ENCODE assay signal across 1 cellular context in the genomic region with DNA sequence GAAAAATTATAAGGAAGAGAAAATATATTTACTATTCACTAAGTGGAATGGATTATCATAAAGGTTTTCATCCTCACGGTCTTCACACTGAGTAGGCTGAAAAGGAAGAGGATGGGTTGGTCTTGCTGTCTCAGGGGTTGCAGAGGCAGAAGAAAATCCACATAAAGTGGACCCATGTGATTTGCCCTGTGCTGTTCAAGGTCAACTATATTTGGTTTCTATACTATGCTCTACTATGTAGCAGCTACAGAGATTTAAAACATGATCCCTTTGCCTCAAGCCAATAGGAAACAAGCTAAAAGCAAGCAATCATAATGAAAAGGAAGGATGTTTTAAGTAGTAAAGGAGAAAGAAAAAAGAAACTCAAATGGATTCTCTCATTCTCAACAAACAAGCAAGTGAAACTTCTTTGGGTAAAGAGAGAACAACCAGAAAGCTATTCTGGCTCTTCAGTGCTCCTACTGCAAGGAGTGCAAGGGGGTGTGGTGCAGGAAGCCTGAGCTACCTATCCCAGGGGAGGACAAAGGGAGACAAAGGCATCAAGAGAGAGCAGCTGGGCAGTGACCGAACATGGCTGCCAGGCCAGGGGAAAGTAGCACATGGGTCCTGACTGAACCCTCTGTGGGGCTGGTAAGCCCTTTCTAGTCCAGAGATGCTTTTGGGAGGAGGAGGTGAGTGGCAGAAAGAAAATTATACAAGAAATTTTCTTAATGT.
TF ChIP-seq lines count a peak whose summit lies in the region.

No MANE protein-coding gene starts in this region.

TF ChIP-seq in SK-N-SH, 30 proteins besides CTCF, POLR2A, EP300 and RAD21 (continued from another document):
- TF ChIP-seq, protein P1, sequence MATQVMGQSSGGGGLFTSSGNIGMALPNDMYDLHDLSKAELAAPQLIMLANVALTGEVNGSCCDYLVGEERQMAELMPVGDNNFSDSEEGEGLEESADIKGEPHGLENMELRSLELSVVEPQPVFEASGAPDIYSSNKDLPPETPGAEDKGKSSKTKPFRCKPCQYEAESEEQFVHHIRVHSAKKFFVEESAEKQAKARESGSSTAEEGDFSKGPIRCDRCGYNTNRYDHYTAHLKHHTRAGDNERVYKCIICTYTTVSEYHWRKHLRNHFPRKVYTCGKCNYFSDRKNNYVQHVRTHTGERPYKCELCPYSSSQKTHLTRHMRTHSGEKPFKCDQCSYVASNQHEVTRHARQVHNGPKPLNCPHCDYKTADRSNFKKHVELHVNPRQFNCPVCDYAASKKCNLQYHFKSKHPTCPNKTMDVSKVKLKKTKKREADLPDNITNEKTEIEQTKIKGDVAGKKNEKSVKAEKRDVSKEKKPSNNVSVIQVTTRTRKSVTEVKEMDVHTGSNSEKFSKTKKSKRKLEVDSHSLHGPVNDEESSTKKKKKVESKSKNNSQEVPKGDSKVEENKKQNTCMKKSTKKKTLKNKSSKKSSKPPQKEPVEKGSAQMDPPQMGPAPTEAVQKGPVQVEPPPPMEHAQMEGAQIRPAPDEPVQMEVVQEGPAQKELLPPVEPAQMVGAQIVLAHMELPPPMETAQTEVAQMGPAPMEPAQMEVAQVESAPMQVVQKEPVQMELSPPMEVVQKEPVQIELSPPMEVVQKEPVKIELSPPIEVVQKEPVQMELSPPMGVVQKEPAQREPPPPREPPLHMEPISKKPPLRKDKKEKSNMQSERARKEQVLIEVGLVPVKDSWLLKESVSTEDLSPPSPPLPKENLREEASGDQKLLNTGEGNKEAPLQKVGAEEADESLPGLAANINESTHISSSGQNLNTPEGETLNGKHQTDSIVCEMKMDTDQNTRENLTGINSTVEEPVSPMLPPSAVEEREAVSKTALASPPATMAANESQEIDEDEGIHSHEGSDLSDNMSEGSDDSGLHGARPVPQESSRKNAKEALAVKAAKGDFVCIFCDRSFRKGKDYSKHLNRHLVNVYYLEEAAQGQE (IDR thresholded peaks at IDR 0.05; ENCODE audit: low read depth, low read length) = no peak
- TF ChIP-seq, protein P2, sequence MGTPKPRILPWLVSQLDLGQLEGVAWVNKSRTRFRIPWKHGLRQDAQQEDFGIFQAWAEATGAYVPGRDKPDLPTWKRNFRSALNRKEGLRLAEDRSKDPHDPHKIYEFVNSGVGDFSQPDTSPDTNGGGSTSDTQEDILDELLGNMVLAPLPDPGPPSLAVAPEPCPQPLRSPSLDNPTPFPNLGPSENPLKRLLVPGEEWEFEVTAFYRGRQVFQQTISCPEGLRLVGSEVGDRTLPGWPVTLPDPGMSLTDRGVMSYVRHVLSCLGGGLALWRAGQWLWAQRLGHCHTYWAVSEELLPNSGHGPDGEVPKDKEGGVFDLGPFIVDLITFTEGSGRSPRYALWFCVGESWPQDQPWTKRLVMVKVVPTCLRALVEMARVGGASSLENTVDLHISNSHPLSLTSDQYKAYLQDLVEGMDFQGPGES (IDR thresholded peaks at IDR 0.05; ENCODE audit: low read depth, low read length) = no peak
- TF ChIP-seq FOSL2 (IDR thresholded peaks at IDR 0.05; ENCODE audit: borderline replicate concordance, low read depth) (no peak), POLR2AphosphoS5 (IDR thresholded peaks at IDR 0.05; ENCODE audit: low read depth, low read length) (no peak), NRF1 (IDR thresholded peaks at IDR 0.05; ENCODE audit: low read depth, low read length) (no peak), TAF1 (IDR thresholded peaks at IDR 0.05; ENCODE audit: borderline replicate concordance, low read depth, low read length) (no peak), MXI1 (IDR thresholded peaks at IDR 0.05; ENCODE audit: low read depth, low read length) (no peak), GABPA (IDR thresholded peaks at IDR 0.05; ENCODE audit: low read depth) (no peak), SIN3A (IDR thresholded peaks at IDR 0.05; ENCODE audit: borderline replicate concordance, low read depth, low read length) (no peak), FOXM1 (IDR thresholded peaks at IDR 0.05; ENCODE audit: low read depth) (no peak), SMC3 (IDR thresholded peaks at IDR 0.05; ENCODE audit: low read depth, low read length) (no peak)
- TF ChIP-seq, protein P3, sequence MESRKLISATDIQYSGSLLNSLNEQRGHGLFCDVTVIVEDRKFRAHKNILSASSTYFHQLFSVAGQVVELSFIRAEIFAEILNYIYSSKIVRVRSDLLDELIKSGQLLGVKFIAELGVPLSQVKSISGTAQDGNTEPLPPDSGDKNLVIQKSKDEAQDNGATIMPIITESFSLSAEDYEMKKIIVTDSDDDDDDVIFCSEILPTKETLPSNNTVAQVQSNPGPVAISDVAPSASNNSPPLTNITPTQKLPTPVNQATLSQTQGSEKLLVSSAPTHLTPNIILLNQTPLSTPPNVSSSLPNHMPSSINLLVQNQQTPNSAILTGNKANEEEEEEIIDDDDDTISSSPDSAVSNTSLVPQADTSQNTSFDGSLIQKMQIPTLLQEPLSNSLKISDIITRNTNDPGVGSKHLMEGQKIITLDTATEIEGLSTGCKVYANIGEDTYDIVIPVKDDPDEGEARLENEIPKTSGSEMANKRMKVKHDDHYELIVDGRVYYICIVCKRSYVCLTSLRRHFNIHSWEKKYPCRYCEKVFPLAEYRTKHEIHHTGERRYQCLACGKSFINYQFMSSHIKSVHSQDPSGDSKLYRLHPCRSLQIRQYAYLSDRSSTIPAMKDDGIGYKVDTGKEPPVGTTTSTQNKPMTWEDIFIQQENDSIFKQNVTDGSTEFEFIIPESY (IDR thresholded peaks at IDR 0.05; ENCODE audit: borderline replicate concordance, low read depth) = no peak
